8 cellular contexts compared by ENCODE assay signal in genomic region chr12:121793836-121794531, GRCh38. TPM values are rescaled to one million over a fixed set of nuclear protein-coding genes. Genes with fewer than 3 reads are reported as not detected.
DNase-seq lines count a peak whose midpoint lies in the region; ATAC-seq, FAIRE-seq and TF ChIP-seq lines count a peak whose summit lies in the region.

No MANE protein-coding gene starts in this region.

- H3K27ac Mint-ChIP-seq in activated B cell treated with CpG ODN at 0.5 μM for 24 hours: peak overlapping the region; percentile 88

- peak; percentile 45 to 74 for ATAC-seq in A549
- peak; percentile 27 for ATAC-seq in GM18519 (IDR thresholded peaks at IDR 0.05; ENCODE audit: low FRiP score, unreplicated experiment)
- ATAC-seq in HG03060 (IDR thresholded peaks at IDR 0.05; ENCODE audit: low read depth, unreplicated experiment): peak; percentile 27
- ATAC-seq in activated B cell treated with CpG ODN at 0.5 μM for 24 hours (ENCODE audit: low read depth): peak; percentile 55

- H3K4me3 ChIP-seq in A549 (peak overlapping the region; percentile 96), kidney (ENCODE audit: low read length in 2 of 2) (peak overlapping the region; percentile 49 to 67)

- peak overlapping the region; percentile 100 for H3K27ac ChIP-seq in A549
- H3K27ac ChIP-seq in caudate nucleus (ENCODE audit: low read depth, low read length): peak overlapping the region; percentile 77
- peak overlapping the region; percentile 83 to 88 for H3K27ac ChIP-seq in kidney (ENCODE audit: low read depth in 2 of 2, low read length in 2 of 2)

- POLR2A ChIA-PET in A549 (lab: Yijun Ruan, JAX): interaction anchor here (0.6 to 6.1 kb wide), 10 partner anchors 8 to 1750 kb away, joined by 3 to 43 read pairs (median 4); partner anchors contain the start of genes PSMD9, SETD1B and TMEM120B
- POLR2A ChIA-PET in activated B cell treated with CpG ODN at 0.5 μM for 24 hours (lab: Charles Lee): interaction anchor here (0.5 to 33.0 kb wide), 18 partner anchors 6 to 432 kb away, joined by 3 to 1155 read pairs (median 4); partner anchors contain the start of genes PSMD9, RHOF, SETD1B and TMEM120B

- H3K36me3 ChIP-seq in kidney (ENCODE audit: control insufficient read depth in 1 of 2, insufficient read depth in 2 of 2, low read length in 2 of 2): peaks cover 2 to 10% of the 10 kb centered on the region in 2 donors

- 0% methylated on average over 12 of the region's 59 CpGs for WGBS in A549 (ENCODE audit: missing lambda C conversion rate)

- TF ChIP-seq EP300 in A549 (IDR thresholded peaks at IDR 0.05): no peak

- peak; percentile 100 for TF ChIP-seq CTCF in A549 (IDR thresholded peaks at IDR 0.05)
- peak; percentile 25 for TF ChIP-seq CTCF in activated B cell treated with CpG ODN at 0.5 μM for 24 hours (IDR thresholded peaks at IDR 0.05)
- TF ChIP-seq CTCF in kidney (IDR thresholded peaks at IDR 0.05; ENCODE audit: borderline replicate concordance, extremely low read depth, insufficient read depth): peak; percentile 100

- H3K9ac ChIP-seq in kidney (ENCODE audit: low read length in 2 of 2): peak overlapping the region; percentile 18 to 78

- peaks cover 53% of the 10 kb centered on the region for H3K36me3 Mint-ChIP-seq in activated B cell treated with CpG ODN at 0.5 μM for 24 hours (ENCODE audit: low read depth)

- no peaks in the 10 kb centered on the region for H3K9me3 Mint-ChIP-seq in activated B cell treated with CpG ODN at 0.5 μM for 24 hours

- intact Hi-C loops in activated B cell treated with CpG ODN at 0.5 μM for 24 hours (cut with micrococcal nuclease): loop anchor here (1.0 to 5.0 kb wide), 7 partner anchors 8 to 233 kb away; partner anchors contain the start of genes PSMD9 and TMEM120B
- intact Hi-C loops in kidney (cut with DNase I): no loop called here

- H3K27me3 Mint-ChIP-seq in activated B cell treated with CpG ODN at 0.5 μM for 24 hours: no peaks in the 10 kb centered on the region

- H3K4me1 Mint-ChIP-seq in activated B cell treated with CpG ODN at 0.5 μM for 24 hours: peaks cover 65% of the 10 kb centered on the region

- peak; percentile 94 to 98 for TF ChIP-seq RAD21 in A549 (conservative IDR thresholded peaks at IDR 0.05 in 1 of 2, IDR thresholded peaks at IDR 0.05 in 1 of 2)

- peak overlapping the region; percentile 78 for H3K4me2 ChIP-seq in A549

- no peak for FAIRE-seq in A549 (lab: Jason Lieb, UNC)
- FAIRE-seq in kidney (lab: Jason Lieb, UNC): no peak

- DNase-seq in A549 (ENCODE audit: low read depth in 1 of 2, low spot score in 1 of 2) (peak; percentile 88 to 96), NCI-H2227 treated with DMSO at 0.1 percent for 48 hours (lab: John Stamatoyannopoulos, UW) (peak; percentile 84), activated B cell treated with CpG ODN at 0.5 μM for 24 hours (peak; percentile 96), caudate nucleus (lab: John Stamatoyannopoulos, UW) (peak in 58 of 61 donors; percentile 33 to 89 (median 74)), kidney (peak; percentile 97)
- peak; percentile 89 to 95 for DNase-seq in stimulated activated CD4-positive, alpha-beta T cell treated with anti-CD3 and anti-CD28 coated beads, Interleukin-15, amount 100 ng/mL, for 48 hours (ENCODE audit: low read depth in 2 of 2)

- CTCF ChIA-PET in A549 (lab: Yijun Ruan, JAX): interaction anchor here (0.6 to 72.2 kb wide), 67 partner anchors 8 to 424 kb away, joined by 3 to 2657 read pairs (median 5); partner anchors contain the start of genes BCL7A, HPD, MORN3 and ORAI1
- CTCF ChIA-PET in activated B cell treated with CpG ODN at 0.5 μM for 24 hours (lab: Charles Lee): interaction anchor here (0.5 to 11.1 kb wide), 33 partner anchors 13 to 473 kb away, joined by 3 to 635 read pairs (median 5); partner anchors contain the start of genes CFAP251, PSMD9, SETD1B and TMEM120B

- H3K9me3 ChIP-seq in A549 (no peaks in the 10 kb centered on the region), kidney (ENCODE audit: control insufficient read depth in 1 of 2, low read length in 2 of 2) (no peaks in the 10 kb centered on the region)

- H3K4me3 Mint-ChIP-seq in activated B cell treated with CpG ODN at 0.5 μM for 24 hours: peak overlapping the region; percentile 85

- H3K4me1 ChIP-seq in A549 (peaks cover 75% of the 10 kb centered on the region), kidney (ENCODE audit: control insufficient read depth in 1 of 2, insufficient read depth in 1 of 2, low read depth in 1 of 2, low read length in 2 of 2) (peaks cover 30 to 52% of the 10 kb centered on the region in 2 donors)

- TF ChIP-seq POLR2A in A549 (IDR thresholded peaks at IDR 0.05; ENCODE audit: low read length): no peak; the same call in 1 of the 2 replicates

TF ChIP-seq in A549, 52 proteins besides CTCF, POLR2A, EP300 and RAD21 (continues in another document):
- TF ChIP-seq ATOH8 (CRISPR knock-in tag; IDR thresholded peaks at IDR 0.05; ENCODE audit: low read depth): 0 out of 2 replicates have a peak, but pooled peaks have one; percentile 43
- TF ChIP-seq SMC3 (IDR thresholded peaks at IDR 0.05): peak; percentile 98
- TF ChIP-seq HMGXB4 (CRISPR knock-in tag; IDR thresholded peaks at IDR 0.05; ENCODE audit: borderline replicate concordance): peak; percentile 89
- peak; percentile 92 for TF ChIP-seq E2F6 (IDR thresholded peaks at IDR 0.05; ENCODE audit: borderline replicate concordance, low read depth)
- TF ChIP-seq RARB (CRISPR knock-in tag; IDR thresholded peaks at IDR 0.05): no peak
- no peak for TF ChIP-seq PHF8 (IDR thresholded peaks at IDR 0.05; ENCODE audit: borderline replicate concordance, low read depth)
- TF ChIP-seq HOXB13 (CRISPR knock-in tag; IDR thresholded peaks at IDR 0.05; ENCODE audit: low read depth): peak; percentile 77; the same call in 1 of the 2 replicates
- no peak for TF ChIP-seq FOSL2 (IDR thresholded peaks at IDR 0.05)
- TF ChIP-seq FOSL2 (CRISPR knock-in tag; IDR thresholded peaks at IDR 0.05): peak; percentile 49; the same call in 1 of the 2 replicates
- TF ChIP-seq MAX (IDR thresholded peaks at IDR 0.05): peak; percentile 98
- no peak for TF ChIP-seq HES2 (IDR thresholded peaks at IDR 0.05)
- peak in 1 of 2 experiments; percentile 43; a peak in 3 of 5 replicates for TF ChIP-seq JUN (IDR thresholded peaks at IDR 0.05)

RNA-seq across cellular contexts. Expression of gene RHOF, which starts 0.5 kb away (rescaled TPM):
- polyA plus RNA-seq in A549 (2011; rRNA removed) (47.1 and 48.0 TPM in 2 replicates), A549 (2017; fragmentation: RNase III; extraction: RNeasy Plus Mini Kit Qiagen cat#74134 plus additional on column Dnase treatment) (48.6 to 52.3 TPM (median 51.8 TPM) in 3 replicates), kidney (ENCODE audit: insufficient read depth, low read depth, low replicate concordance) (23.9 TPM)
- 84.7 and 94.6 TPM in 2 replicates for polyA plus RNA-seq in A549 (2012; cell fraction: cytosol; rRNA removed)
- polyA plus RNA-seq in A549 (2012; cell fraction: nucleus; rRNA removed): 108 and 113 TPM in 2 replicates
- 88.9 and 139 TPM in 2 replicates for polyA minus RNA-seq in A549 (2011; rRNA and poly(A)+ RNA removed)
- total RNA-seq in activated B cell treated with CpG ODN at 0.5 μM for 24 hours (133 and 142 TPM in 2 replicates), kidney (42.6 TPM)

RNA-seq across cellular contexts. Expression of gene SETD1B, which starts 9.8 kb away (rescaled TPM):
- 1.1 and 2.1 TPM in 2 replicates for polyA plus RNA-seq in A549 (2011; rRNA removed)
- 2.2 and 3.1 TPM in 2 replicates for polyA plus RNA-seq in A549 (2012; cell fraction: cytosol; rRNA removed)
- 6.5 and 9.1 TPM in 2 replicates for polyA plus RNA-seq in A549 (2012; cell fraction: nucleus; rRNA removed)
- 7.4 to 8.6 TPM (median 8.0 TPM) in 3 replicates for polyA plus RNA-seq in A549 (2017; fragmentation: RNase III; extraction: RNeasy Plus Mini Kit Qiagen cat#74134 plus additional on column Dnase treatment)
- polyA minus RNA-seq in A549 (2011; rRNA and poly(A)+ RNA removed): 2.6 and 4.2 TPM in 2 replicates
- 36.0 and 40.3 TPM in 2 replicates for total RNA-seq in activated B cell treated with CpG ODN at 0.5 μM for 24 hours
- total RNA-seq in kidney: 34.5 TPM
- 3.5 TPM for polyA plus RNA-seq in kidney (ENCODE audit: insufficient read depth, low read depth, low replicate concordance)

Comparison
In these comparisons a context has a peak if more than half of its experiments do, and no peak if none do; other contexts are left out.
1. Peak in every context shown above with its lines: DNase-seq, ATAC-seq, H3K4me3 ChIP-seq and H3K27ac ChIP-seq.
2. CTCF ChIP-seq: peak in every context shown above with its lines; median percentile 100 in A549; 100 in kidney; 25 in activated B cell treated with CpG ODN at 0.5 μM for 24 hours.